In the genomic region with DNA sequence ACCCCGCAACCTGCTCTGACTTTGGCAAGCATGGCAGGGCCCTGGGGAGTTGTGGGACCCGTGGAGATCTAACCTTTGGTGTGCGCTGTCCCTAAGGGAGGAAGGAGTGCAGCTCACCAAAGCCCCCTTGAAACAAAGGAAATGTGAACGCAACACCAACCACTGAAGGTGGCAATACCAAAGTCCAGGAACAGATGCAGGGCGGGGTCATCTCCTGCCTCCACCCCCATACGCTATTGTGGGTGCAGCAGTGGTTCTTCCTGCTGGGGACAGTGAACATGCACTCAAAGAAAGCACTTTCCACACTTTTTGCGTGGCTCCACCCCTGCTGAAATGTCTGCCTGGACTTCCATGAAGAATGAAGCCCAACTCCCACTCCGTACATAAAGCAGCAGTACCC, we compare ENCODE assay signal across 9 cellular contexts.
"Had no signal": no experiment of that assay in that cellular context is flagged by ENCODE, and none has a peak within 500 bp of the region (broad histone marks: within the 10 kb centered on the region; RNA-seq: fewer than 3 reads in every experiment).

No MANE protein-coding gene starts in this region.

- DNase-seq: GM23248, GOT3, H7, HCEC 1CT, KBM-7 had no signal

- H2AFZ ChIP-seq: GM23248 had no signal

- H3K9ac ChIP-seq: GM23248, KMS-11 had no signal

- ATAC-seq: HepG2 had no signal

- H3K27ac ChIP-seq: GM23248, HL-60, KMS-11 had no signal

- H3K4me1 Mint-ChIP-seq: IgD-negative memory B cell had no signal

- H3K4me2 ChIP-seq: KMS-11 had no signal

- H3K36me3 Mint-ChIP-seq: IgD-negative memory B cell had no signal

- H3K4me3 ChIP-seq: GM23248 had no signal

- H3K27ac Mint-ChIP-seq: IgD-negative memory B cell had no signal

- H3K4me3 Mint-ChIP-seq: IgD-negative memory B cell had no signal
